Comparison of ENCODE assay signal across 8 cellular contexts in genomic region chr7:129828989-129829676, GRCh38.
DNase-seq lines count a peak whose midpoint lies in the region; ATAC-seq lines count a peak whose summit lies in the region.

No MANE protein-coding gene starts in this region.

- CTCF ChIA-PET in activated CD4-positive, alpha-beta T cell treated with anti-CD3 and anti-CD28 coated beads, Interleukin-2, amount 10 ng/mL, durations not matched to agents 7 days and 5 days (lab: Charles Lee): interaction anchor here (0.8 to 2.1 kb wide), 11 partner anchors 12 to 607 kb away, joined by 3 to 10 read pairs (median 4); no protein-coding TSS in a partner anchor

- ATAC-seq in HG03432 (IDR thresholded peaks at IDR 0.05; ENCODE audit: unreplicated experiment) (no peak), HG03442 (IDR thresholded peaks at IDR 0.05; ENCODE audit: unreplicated experiment) (no peak)

- peak overlapping the region; percentile 19 for H3K27ac Mint-ChIP-seq in activated CD4-positive, alpha-beta T cell treated with anti-CD3 and anti-CD28 coated beads, Interleukin-2, amount 10 ng/mL, durations not matched to agents 7 days and 5 days

- POLR2A ChIA-PET in activated CD4-positive, alpha-beta T cell treated with anti-CD3 and anti-CD28 coated beads, Interleukin-2, amount 10 ng/mL, durations not matched to agents 7 days and 5 days (lab: Charles Lee): interaction anchor here (0.6 kb wide), 1 partner anchor 776 kb away, joined by 7 read pairs; no protein-coding TSS in a partner anchor

- no peak overlapping the region for H3K4me3 Mint-ChIP-seq in activated CD4-positive, alpha-beta T cell treated with anti-CD3 and anti-CD28 coated beads, Interleukin-2, amount 10 ng/mL, durations not matched to agents 7 days and 5 days

- peaks cover 4% of the 10 kb centered on the region for H3K36me3 Mint-ChIP-seq in activated CD4-positive, alpha-beta T cell treated with anti-CD3 and anti-CD28 coated beads, Interleukin-2, amount 10 ng/mL, durations not matched to agents 7 days and 5 days (ENCODE audit: low read depth)

- H3K4me1 Mint-ChIP-seq in activated CD4-positive, alpha-beta T cell treated with anti-CD3 and anti-CD28 coated beads, Interleukin-2, amount 10 ng/mL, durations not matched to agents 7 days and 5 days: peaks cover 25% of the 10 kb centered on the region

- H3K27me3 Mint-ChIP-seq in activated CD4-positive, alpha-beta T cell treated with anti-CD3 and anti-CD28 coated beads, Interleukin-2, amount 10 ng/mL, durations not matched to agents 7 days and 5 days: no peaks in the 10 kb centered on the region

- peak; percentile 36 for DNase-seq in activated CD4-positive, alpha-beta T cell treated with anti-CD3 and anti-CD28 coated beads, Interleukin-2, amount 10 ng/mL, durations not matched to agents 7 days and 5 days
- no peak for DNase-seq in activated CD4-positive, alpha-beta T cell treated with anti-CD3 and anti-CD28 coated beads for 1 hour
- DNase-seq in NCI-H510A (lab: John Stamatoyannopoulos, UW) (peak; percentile 46), cerebellar cortex (ENCODE audit: low spot score) (peak; percentile 28), dedifferentiated amniotic fluid mesenchymal stem cell (ENCODE audit: extremely low spot score) (no peak)
- DNase-seq in stimulated activated CD4-positive, alpha-beta T cell treated with anti-CD3 and anti-CD28 coated beads, Interleukin-4, amount 100 ng/mL, for 24 hours: peak; percentile 23

- H3K9me3 Mint-ChIP-seq in activated CD4-positive, alpha-beta T cell treated with anti-CD3 and anti-CD28 coated beads, Interleukin-2, amount 10 ng/mL, durations not matched to agents 7 days and 5 days: no peaks in the 10 kb centered on the region

Comparison
In these comparisons a context has a peak if more than half of its experiments do, and no peak if none do; other contexts are left out.
1. DNase-seq: peak in activated CD4-positive, alpha-beta T cell treated with anti-CD3 and anti-CD28 coated beads, Interleukin-2, amount 10 ng/mL, durations not matched to agents 7 days and 5 days (single experiment), NCI-H510A (single experiment), cerebellar cortex (single experiment) and stimulated activated CD4-positive, alpha-beta T cell treated with anti-CD3 and anti-CD28 coated beads, Interleukin-4, amount 100 ng/mL, for 24 hours (single experiment); none in activated CD4-positive, alpha-beta T cell treated with anti-CD3 and anti-CD28 coated beads for 1 hour (single experiment) and dedifferentiated amniotic fluid mesenchymal stem cell (single experiment).